Comparison of ENCODE assay signal across 1 cellular context in genomic region chr11:67645521-67646457, GRCh38.
TF ChIP-seq lines count a peak whose summit lies in the region.

No MANE protein-coding gene starts in this region.

TF ChIP-seq in WTC11, 78 proteins besides CTCF, POLR2A, EP300 and RAD21 (continued from another document):
- TF ChIP-seq ATF2 (CRISPR knock-in tag; IDR thresholded peaks at IDR 0.05; ENCODE audit: borderline replicate concordance, low read depth) (no peak), ZNF317 (CRISPR knock-in tag; IDR thresholded peaks at IDR 0.05; ENCODE audit: borderline replicate concordance, low read depth) (no peak), ZNF219 (CRISPR knock-in tag; IDR thresholded peaks at IDR 0.05; ENCODE audit: borderline replicate concordance) (no peak), GTF2I (CRISPR knock-in tag; conservative IDR thresholded peaks at IDR 0.05) (no peak), IRF2 (CRISPR knock-in tag; IDR thresholded peaks at IDR 0.05; ENCODE audit: borderline replicate concordance, low read depth) (no peak), MLX (CRISPR knock-in tag; IDR thresholded peaks at IDR 0.05) (no peak)
- TF ChIP-seq, protein P1, sequence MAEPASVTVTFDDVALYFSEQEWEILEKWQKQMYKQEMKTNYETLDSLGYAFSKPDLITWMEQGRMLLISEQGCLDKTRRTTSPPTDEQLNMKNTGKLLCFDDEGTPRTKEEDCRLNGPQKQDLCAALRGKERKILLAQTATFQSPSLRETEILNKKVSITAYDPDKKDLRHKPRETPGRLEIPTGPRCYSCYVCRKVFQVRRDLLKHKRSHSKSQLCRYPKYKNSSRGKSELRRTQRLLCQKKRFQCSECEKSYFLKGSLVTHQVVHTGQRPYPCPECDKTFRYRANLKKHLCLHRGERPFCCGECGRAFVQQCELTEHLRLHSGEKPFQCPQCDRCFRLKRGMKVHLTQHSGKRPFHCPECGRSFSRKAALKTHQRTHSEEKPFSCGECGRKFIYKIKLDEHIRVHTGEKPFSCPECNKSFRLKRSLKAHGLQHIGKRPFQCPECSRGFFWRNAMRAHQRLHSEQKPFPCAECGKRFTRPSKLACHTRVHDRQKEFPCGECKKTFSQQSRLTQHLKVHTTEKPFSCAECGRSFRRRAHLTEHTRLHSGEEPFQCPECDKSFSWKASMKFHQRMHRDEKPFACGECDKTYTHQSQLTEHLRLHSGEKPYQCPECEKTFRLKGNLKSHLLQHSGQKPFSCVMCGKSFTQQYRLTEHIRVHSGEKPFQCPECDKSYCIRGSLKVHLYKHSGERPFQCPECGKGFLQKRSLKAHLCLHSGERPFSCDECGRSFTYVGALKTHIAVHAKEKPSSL (CRISPR knock-in tag; conservative IDR thresholded peaks at IDR 0.05): no peak
